8 cellular contexts compared by ENCODE assay signal in the genomic region with DNA sequence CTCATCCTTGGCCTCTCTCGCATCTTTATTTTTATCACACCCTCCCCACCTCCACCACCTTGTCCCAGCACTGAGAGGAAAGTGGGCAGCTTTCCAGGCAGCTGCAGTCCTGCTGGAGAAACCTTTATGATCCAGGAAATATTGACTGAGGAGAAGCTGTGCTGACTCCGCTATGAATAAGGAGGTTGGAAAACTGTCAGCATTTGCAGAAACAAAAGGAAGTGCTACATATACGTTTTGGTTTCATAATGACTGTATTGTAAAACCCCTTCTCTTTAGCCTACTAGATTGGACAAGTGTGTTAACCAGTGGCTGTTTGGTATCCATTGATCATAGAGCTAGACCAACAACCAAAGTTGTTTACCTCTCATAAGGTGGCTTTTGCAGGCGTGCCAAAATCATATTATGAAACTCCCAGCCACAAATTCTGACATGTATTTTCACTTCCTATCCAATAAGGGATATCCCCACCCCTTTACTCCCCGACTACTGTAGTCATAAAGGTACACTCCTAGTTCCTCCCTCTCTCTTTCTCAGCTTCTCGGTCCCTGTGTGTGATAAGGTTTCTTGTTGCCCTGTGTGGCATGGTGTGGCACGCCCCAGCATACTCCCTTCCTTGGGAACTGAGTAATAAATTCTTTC.
DNase-seq lines count a peak whose midpoint lies in the region; ATAC-seq lines count a peak whose summit lies in the region.

No MANE protein-coding gene starts in this region.

- H3K4me1 Mint-ChIP-seq in effector memory CD8-positive, alpha-beta T cell (ENCODE audit: low read depth in 2 of 2) = peaks cover 19% of the 10 kb centered on the region in 2 donors
- peaks cover 36% of the 10 kb centered on the region for H3K4me1 Mint-ChIP-seq in stimulated activated naive CD8-positive, alpha-beta T cell treated with anti-CD3 and anti-CD28 coated beads, Interleukin-15, Interleukin-2, amounts not matched to agents 100 ng/mL and 50 ng/mL, for 24 hours (ENCODE audit: low read depth)

- ATAC-seq in GM18867 (IDR thresholded peaks at IDR 0.05; ENCODE audit: unreplicated experiment) = peak; percentile 97
- ATAC-seq in HG02571 (IDR thresholded peaks at IDR 0.05; ENCODE audit: unreplicated experiment) = peak; percentile 97
- peak; percentile 94 for ATAC-seq in effector memory CD8-positive, alpha-beta T cell (replicated peaks)

- H3K27me3 Mint-ChIP-seq in effector memory CD8-positive, alpha-beta T cell = no peaks in the 10 kb centered on the region
- H3K27me3 Mint-ChIP-seq in stimulated activated naive CD8-positive, alpha-beta T cell treated with anti-CD3 and anti-CD28 coated beads, Interleukin-15, Interleukin-2, amounts not matched to agents 100 ng/mL and 50 ng/mL, for 24 hours = no peaks in the 10 kb centered on the region

- H3K27ac Mint-ChIP-seq in effector memory CD8-positive, alpha-beta T cell = peak overlapping the region; percentile 82 to 89
- H3K27ac Mint-ChIP-seq in stimulated activated naive CD8-positive, alpha-beta T cell treated with anti-CD3 and anti-CD28 coated beads, Interleukin-15, Interleukin-2, amounts not matched to agents 100 ng/mL and 50 ng/mL, for 24 hours = peak overlapping the region; percentile 70

- H3K4me3 Mint-ChIP-seq in effector memory CD8-positive, alpha-beta T cell = no peak overlapping the region
- H3K4me3 Mint-ChIP-seq in stimulated activated naive CD8-positive, alpha-beta T cell treated with anti-CD3 and anti-CD28 coated beads, Interleukin-15, Interleukin-2, amounts not matched to agents 100 ng/mL and 50 ng/mL, for 24 hours = no peak overlapping the region

- peaks cover 12% of the 10 kb centered on the region for H3K36me3 Mint-ChIP-seq in effector memory CD8-positive, alpha-beta T cell (ENCODE audit: insufficient read depth)
- peaks cover 49% of the 10 kb centered on the region for H3K36me3 Mint-ChIP-seq in stimulated activated naive CD8-positive, alpha-beta T cell treated with anti-CD3 and anti-CD28 coated beads, Interleukin-15, Interleukin-2, amounts not matched to agents 100 ng/mL and 50 ng/mL, for 24 hours (ENCODE audit: low read depth)

- DNase-seq in NCI-H1105 treated with DMSO at 0.1 percent for 48 hours (lab: John Stamatoyannopoulos, UW) (peak; percentile 58), retina (no peak), SK-N-DZ (ENCODE audit: low spot score) (no peak), iPS-NIHi7 (ENCODE audit: extremely low spot score) (no peak)
- peak; percentile 1 to 3 (median 1) for DNase-seq in effector memory CD8-positive, alpha-beta T cell

- H3K9me3 Mint-ChIP-seq in effector memory CD8-positive, alpha-beta T cell = no peaks in the 10 kb centered on the region
- no peaks in the 10 kb centered on the region for H3K9me3 Mint-ChIP-seq in stimulated activated naive CD8-positive, alpha-beta T cell treated with anti-CD3 and anti-CD28 coated beads, Interleukin-15, Interleukin-2, amounts not matched to agents 100 ng/mL and 50 ng/mL, for 24 hours

Comparison
In these comparisons a context has a peak if more than half of its experiments do, and no peak if none do; other contexts are left out.
1. DNase-seq: peak in NCI-H1105 treated with DMSO at 0.1 percent for 48 hours (single experiment) and effector memory CD8-positive, alpha-beta T cell (3 of 3); none in retina (single experiment), SK-N-DZ (single experiment) and iPS-NIHi7 (single experiment).
2. Peak in every context shown above with its lines, with median percentiles within 50 percentile points of each other: ATAC-seq.